In genomic region chr12:42757735-42758134, GRCh38 we compare ENCODE assay signal across 1 cellular context.
TF ChIP-seq lines count a peak whose summit lies in the region.

No MANE protein-coding gene starts in this region.

TF ChIP-seq in A549, 52 proteins besides CTCF, POLR2A, EP300 and RAD21 (continued from another document):
- no peak for TF ChIP-seq BCL3 (IDR thresholded peaks at IDR 0.05)
- TF ChIP-seq FOXS1 (CRISPR knock-in tag; IDR thresholded peaks at IDR 0.05): no peak
